ENCODE assay signal across 8 cellular contexts in genomic region chr5:180618830-180619562, GRCh38. TPM values are rescaled to one million over a fixed set of nuclear protein-coding genes. Genes with fewer than 3 reads are reported as not detected.
DNase-seq lines count a peak whose midpoint lies in the region; ATAC-seq, FAIRE-seq and TF ChIP-seq lines count a peak whose summit lies in the region.

No MANE protein-coding gene starts in this region.

- H3K27ac Mint-ChIP-seq in astrocyte (ENCODE audit: unreplicated experiment) = no peak overlapping the region

- no peaks in the 10 kb centered on the region for H3K9me3 Mint-ChIP-seq in astrocyte (ENCODE audit: unreplicated experiment)

- H3K36me3 ChIP-seq in astrocyte (ENCODE audit: insufficient read depth, low read length) = no peaks in the 10 kb centered on the region
- no peaks in the 10 kb centered on the region for H3K36me3 ChIP-seq in lower lobe of right lung
- H3K36me3 ChIP-seq in testis (ENCODE audit: low read depth, missing control alignments) = no peaks in the 10 kb centered on the region

- H3K27me3 ChIP-seq in astrocyte (ENCODE audit: insufficient read depth, low read length) (peaks cover 5% of the 10 kb centered on the region), lower lobe of right lung (ENCODE audit: low read depth) (peaks cover 11% of the 10 kb centered on the region), testis (no peaks in the 10 kb centered on the region)

- intact Hi-C loops in lower lobe of right lung (cut with DNase I) (no loop called here), testis (cut with DNase I; ENCODE audit: low total_unique reads) (no loop called here)

- H3K4me1 Mint-ChIP-seq in astrocyte (ENCODE audit: low read depth, unreplicated experiment) = no peaks in the 10 kb centered on the region

- no peaks in the 10 kb centered on the region for H3K4me1 ChIP-seq in astrocyte (ENCODE audit: insufficient read depth, low read length)
- no peaks in the 10 kb centered on the region for H3K4me1 ChIP-seq in lower lobe of right lung
- H3K4me1 ChIP-seq in testis = no peaks in the 10 kb centered on the region

- no peak overlapping the region for H3K9ac ChIP-seq in astrocyte (ENCODE audit: low read length)

- H2AFZ ChIP-seq in astrocyte (ENCODE audit: low read depth, low read length) = peak overlapping the region; percentile 71

- FAIRE-seq in astrocyte (lab: Jason Lieb, UNC) = no peak

- H4K20me1 ChIP-seq in astrocyte (ENCODE audit: insufficient read depth, low read length) = no peaks in the 10 kb centered on the region

- peak; percentile 25 to 35 for ATAC-seq in lower lobe of right lung
- ATAC-seq in GM21723 (IDR thresholded peaks at IDR 0.05; ENCODE audit: unreplicated experiment) = no peak
- no peak for ATAC-seq in HG03565 (IDR thresholded peaks at IDR 0.05; ENCODE audit: unreplicated experiment)

- WGBS in testis, 2 donors = 0 to 12% methylated on average over 10 to 60 of the region's 90 CpGs

- H3K4me2 ChIP-seq in astrocyte (ENCODE audit: low read length) = peak overlapping the region; percentile 86

- H3K27me3 Mint-ChIP-seq in astrocyte (ENCODE audit: low read depth, unreplicated experiment) = peaks cover 22% of the 10 kb centered on the region

- H3K9me3 ChIP-seq in astrocyte (ENCODE audit: insufficient read depth, low read depth, low read length) (no peaks in the 10 kb centered on the region), lower lobe of right lung (no peaks in the 10 kb centered on the region), testis (no peaks in the 10 kb centered on the region)

- DNase-seq in EH (ENCODE audit: low read depth) (peak; percentile 34), NCI-H2171 treated with DMSO at 0.1 percent for 48 hours (lab: John Stamatoyannopoulos, UW) (peak; percentile 34), astrocyte (ENCODE audit: low read depth) (peak; percentile 56), lower lobe of right lung (no peak), testis (peak; percentile 63), epidermal melanocyte (ENCODE audit: insufficient read length, low spot score) (no peak)

- TF ChIP-seq CTCF in astrocyte (IDR thresholded peaks at IDR 0.05; ENCODE audit: insufficient read depth, low read depth, low read length) (no peak), lower lobe of right lung (IDR thresholded peaks at IDR 0.05) (peak; percentile 25), testis (IDR thresholded peaks at IDR 0.05) (peak; percentile 8 to 35 (median 27))

- H3K4me3 ChIP-seq in astrocyte (ENCODE audit: insufficient read depth, low read depth, low read length) (peak overlapping the region; percentile 46), lower lobe of right lung (peak overlapping the region; percentile 41), testis (peak overlapping the region; percentile 32 to 40)

- H3K27ac ChIP-seq in astrocyte (ENCODE audit: low read depth, low read length) (no peak overlapping the region), lower lobe of right lung (no peak overlapping the region), testis (no peak overlapping the region)

- peaks cover 4% of the 10 kb centered on the region for H3K36me3 Mint-ChIP-seq in astrocyte (ENCODE audit: low read depth, unreplicated experiment)

- no peak for TF ChIP-seq POLR2A in testis (IDR thresholded peaks at IDR 0.05)

- no peaks in the 10 kb centered on the region for H3K79me2 ChIP-seq in astrocyte (ENCODE audit: insufficient read depth, low read length)

- peak overlapping the region; percentile 69 for H3K4me3 Mint-ChIP-seq in astrocyte (ENCODE audit: unreplicated experiment)

RNA-seq across cellular contexts. Expression of gene SCGB3A1, which starts 27.7 kb away (rescaled TPM):
- total RNA-seq in astrocyte (not detected in 2 replicates), lower lobe of right lung (1,318 TPM), testis (10 to 100 TPM in 1 of 2 donors, 1 to 10 TPM in 1; 9.8 to 15.7 TPM)
- 0.82 TPM for polyA plus RNA-seq in testis (ENCODE audit: insufficient read depth, low read depth, low replicate concordance)

RNA-seq across cellular contexts. Expression of gene FLT4, which starts 30.4 kb away (rescaled TPM):
- total RNA-seq in astrocyte (3.7 and 7.2 TPM in 2 replicates), lower lobe of right lung (24.8 TPM), testis (10 to 100 TPM; 23.5 to 24.2 TPM)
- 11.9 TPM for polyA plus RNA-seq in testis (ENCODE audit: insufficient read depth, low read depth, low replicate concordance)

Comparison
In these comparisons a context has a peak if more than half of its experiments do, and no peak if none do; other contexts are left out.
1. DNase-seq: peak in EH (single experiment), NCI-H2171 treated with DMSO at 0.1 percent for 48 hours (single experiment), astrocyte (single experiment) and testis (single experiment); none in lower lobe of right lung (single experiment) and epidermal melanocyte (single experiment).
2. ATAC-seq: peak in lower lobe of right lung (2 of 2); none in GM21723 (single experiment) and HG03565 (single experiment).
3. RNA of gene SCGB3A1, which starts 27.7 kb away (total RNA-seq): 1,318 TPM in lower lobe of right lung (single experiment); 9.8 to 15.7 TPM in testis and not detected in astrocyte; every median in the first group is over 10 times any median in the second.
4. Peak in every context shown above with its lines, with median percentiles within 50 percentile points of each other: H3K4me3 ChIP-seq.